In genomic region chr13:106906431-106906996, GRCh38 we compare ENCODE assay signal across 18 cellular contexts.
"Had no signal": no experiment of that assay in that cellular context is flagged by ENCODE, and none has a peak within 500 bp of the region (broad histone marks: within the 10 kb centered on the region; RNA-seq: fewer than 3 reads in every experiment).

No MANE protein-coding gene starts in this region.

- H3K4me1 ChIP-seq: colonic mucosa, esophagus squamous epithelium, gastroesophageal sphincter, pancreas, psoas muscle had no signal

- H3K4me3 ChIP-seq: colonic mucosa, esophagus squamous epithelium, gastroesophageal sphincter, lung, pancreas, psoas muscle had no signal

- H3K4me3 Mint-ChIP-seq: naive thymus-derived CD4-positive, alpha-beta T cell had no signal

- DNase-seq: colonic mucosa; dermis blood vessel endothelial cell; esophagus squamous epithelium; foreskin fibroblast; glutamatergic neuron; left ventricle myocardium superior; naive thymus-derived CD4-positive, alpha-beta T cell; occipital lobe; pancreas; psoas muscle; small intestine; stimulated activated CD4-positive, alpha-beta T cell treated with anti-CD3 and anti-CD28 coated beads, Interleukin-12 subunit alpha, Interleukin-12 subunit beta, amount 100 ng/mL, for 4 hours; stimulated activated CD4-positive, alpha-beta T cell treated with anti-CD3 and anti-CD28 coated beads, Interleukin-2, amount 100 ng/mL, for 48 hours; stimulated activated naive CD4-positive, alpha-beta T cell treated with Interleukin-2 at 50 U/mL for 16 hours; trophoblast cell had no signal

- FAIRE-seq: keratinocyte, pancreas, small intestine had no signal

- H3K36me3 Mint-ChIP-seq: naive thymus-derived CD4-positive, alpha-beta T cell had no signal

- H3K9me3 ChIP-seq: colonic mucosa, esophagus squamous epithelium, gastroesophageal sphincter, pancreas, psoas muscle had no signal

- ATAC-seq: gastroesophageal sphincter; naive thymus-derived CD4-positive, alpha-beta T cell; pancreas; psoas muscle had no signal

- H3K36me3 ChIP-seq: colonic mucosa, esophagus squamous epithelium, gastroesophageal sphincter, pancreas had no signal

- H3K27ac ChIP-seq: colonic mucosa, esophagus squamous epithelium, gastroesophageal sphincter, pancreas, psoas muscle had no signal

- H3K27me3 ChIP-seq: colonic mucosa, esophagus squamous epithelium, gastroesophageal sphincter, pancreas had no signal

- H3K27ac Mint-ChIP-seq: naive thymus-derived CD4-positive, alpha-beta T cell had no signal
